ENCODE assay signal across 1 cellular context in genomic region chr5:59041355-59041754, GRCh38.
TF ChIP-seq lines count a peak whose summit lies in the region.

No MANE protein-coding gene starts in this region.

TF ChIP-seq in A549, 52 proteins besides CTCF, POLR2A, EP300 and RAD21 (continued from another document):
- TF ChIP-seq FOXS1 (CRISPR knock-in tag; IDR thresholded peaks at IDR 0.05) (peak; percentile 79; the same call in 1 of the 2 replicates), ELK1 (IDR thresholded peaks at IDR 0.05; ENCODE audit: low read depth, low read length) (no peak), ZNF302 (CRISPR knock-in tag; IDR thresholded peaks at IDR 0.05) (peak; percentile 65; the same call in 1 of the 2 replicates), PHF8 (IDR thresholded peaks at IDR 0.05; ENCODE audit: borderline replicate concordance, low read depth) (no peak), RNF2 (IDR thresholded peaks at IDR 0.05; ENCODE audit: borderline replicate concordance, low read depth) (no peak), GATA3 (IDR thresholded peaks at IDR 0.05; ENCODE audit: borderline replicate concordance) (no peak), BCL3 (IDR thresholded peaks at IDR 0.05) (no peak), CBX8 (IDR thresholded peaks at IDR 0.05) (no peak), TFCP2L1 (CRISPR knock-in tag; IDR thresholded peaks at IDR 0.05) (no peak), SMC3 (IDR thresholded peaks at IDR 0.05) (no peak), FOSB (CRISPR knock-in tag; IDR thresholded peaks at IDR 0.05) (peak; percentile 72; the same call in 1 of the 2 replicates)
